In the genomic region with DNA sequence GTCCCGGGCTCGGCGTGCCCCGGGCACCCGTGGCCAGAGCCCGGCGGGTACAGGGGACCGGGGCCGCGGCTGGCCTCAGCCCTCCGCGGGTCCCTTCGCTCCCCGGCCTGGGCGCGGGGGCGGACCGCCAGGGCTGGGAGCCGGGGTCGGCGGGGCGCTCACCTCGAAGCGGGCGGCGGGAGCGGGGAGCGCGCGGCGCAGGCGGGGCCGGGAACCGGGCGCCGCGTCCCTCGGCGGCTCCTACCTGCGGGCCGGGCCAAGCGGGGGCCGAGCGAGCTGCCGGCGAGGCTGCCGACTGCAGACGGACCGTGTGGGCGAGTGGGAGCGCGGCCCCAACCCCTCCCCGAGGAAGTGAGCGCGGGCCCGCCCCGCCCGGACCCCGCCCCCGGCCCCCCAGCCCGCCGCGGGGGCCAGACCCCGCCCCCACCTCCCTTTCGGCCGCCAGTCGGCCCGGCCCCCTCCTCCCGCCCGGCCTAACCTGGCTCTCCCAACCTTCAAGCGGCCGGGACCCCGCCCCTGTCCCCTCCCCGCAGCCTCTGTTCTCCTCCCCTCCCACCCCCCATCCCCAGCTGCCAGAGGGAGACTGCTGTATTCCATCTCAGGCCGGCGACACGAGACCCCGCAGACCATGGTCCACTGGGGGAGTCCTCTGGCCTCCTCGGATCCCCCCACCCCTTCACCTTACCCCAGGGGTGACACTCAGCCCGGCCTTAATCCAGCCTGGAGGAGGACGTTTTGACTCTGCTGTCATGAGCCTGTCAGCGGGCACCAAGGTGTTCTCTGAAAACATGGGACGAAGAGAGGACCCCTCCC, we compare ENCODE assay signal across 2 cellular contexts.
A peak's percentile ranks its signal among the peaks of the same experiment; 100 is the strongest.
TF ChIP-seq lines count a peak whose summit lies in the region.

Gene FHL3, minus strand, starts transcription at position 320 of the 813 bp plus-strand sequence. CDS start 6,102 bp downstream, outside the sequence.

TF ChIP-seq in SK-N-SH, 30 proteins besides CTCF, POLR2A, EP300 and RAD21 (continued from another document):
- TF ChIP-seq GATA2 (CRISPR knock-in tag; IDR thresholded peaks at IDR 0.05) (no peak), POLR2AphosphoS5 (IDR thresholded peaks at IDR 0.05; ENCODE audit: low read depth, low read length) (0 out of 2 replicates have a peak, but pooled peaks have one; percentile 38), JUND (IDR thresholded peaks at IDR 0.05) (no peak), TAF1 (IDR thresholded peaks at IDR 0.05; ENCODE audit: borderline replicate concordance, low read depth, low read length) (peak; percentile 51; the same call in 1 of the 2 replicates), MXI1 (IDR thresholded peaks at IDR 0.05; ENCODE audit: low read depth, low read length) (peak; percentile 6; the same call in 1 of the 2 replicates), TCF12 (IDR thresholded peaks at IDR 0.05) (no peak)
- TF ChIP-seq, protein P1, sequence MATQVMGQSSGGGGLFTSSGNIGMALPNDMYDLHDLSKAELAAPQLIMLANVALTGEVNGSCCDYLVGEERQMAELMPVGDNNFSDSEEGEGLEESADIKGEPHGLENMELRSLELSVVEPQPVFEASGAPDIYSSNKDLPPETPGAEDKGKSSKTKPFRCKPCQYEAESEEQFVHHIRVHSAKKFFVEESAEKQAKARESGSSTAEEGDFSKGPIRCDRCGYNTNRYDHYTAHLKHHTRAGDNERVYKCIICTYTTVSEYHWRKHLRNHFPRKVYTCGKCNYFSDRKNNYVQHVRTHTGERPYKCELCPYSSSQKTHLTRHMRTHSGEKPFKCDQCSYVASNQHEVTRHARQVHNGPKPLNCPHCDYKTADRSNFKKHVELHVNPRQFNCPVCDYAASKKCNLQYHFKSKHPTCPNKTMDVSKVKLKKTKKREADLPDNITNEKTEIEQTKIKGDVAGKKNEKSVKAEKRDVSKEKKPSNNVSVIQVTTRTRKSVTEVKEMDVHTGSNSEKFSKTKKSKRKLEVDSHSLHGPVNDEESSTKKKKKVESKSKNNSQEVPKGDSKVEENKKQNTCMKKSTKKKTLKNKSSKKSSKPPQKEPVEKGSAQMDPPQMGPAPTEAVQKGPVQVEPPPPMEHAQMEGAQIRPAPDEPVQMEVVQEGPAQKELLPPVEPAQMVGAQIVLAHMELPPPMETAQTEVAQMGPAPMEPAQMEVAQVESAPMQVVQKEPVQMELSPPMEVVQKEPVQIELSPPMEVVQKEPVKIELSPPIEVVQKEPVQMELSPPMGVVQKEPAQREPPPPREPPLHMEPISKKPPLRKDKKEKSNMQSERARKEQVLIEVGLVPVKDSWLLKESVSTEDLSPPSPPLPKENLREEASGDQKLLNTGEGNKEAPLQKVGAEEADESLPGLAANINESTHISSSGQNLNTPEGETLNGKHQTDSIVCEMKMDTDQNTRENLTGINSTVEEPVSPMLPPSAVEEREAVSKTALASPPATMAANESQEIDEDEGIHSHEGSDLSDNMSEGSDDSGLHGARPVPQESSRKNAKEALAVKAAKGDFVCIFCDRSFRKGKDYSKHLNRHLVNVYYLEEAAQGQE (IDR thresholded peaks at IDR 0.05; ENCODE audit: low read depth, low read length) = no peak

TF ChIP-seq in K562, 482 proteins besides CTCF, POLR2A, EP300 and RAD21 (continued from another document and continues in another):
- TF ChIP-seq ZBTB7A (IDR thresholded peaks at IDR 0.05; ENCODE audit: borderline replicate concordance, control insufficient read depth, low read depth, low read length) = peak; percentile 93; the same call in 1 of the 2 replicates
- peak; percentile 33; the same call in 1 of the 2 replicates for TF ChIP-seq CREM (IDR thresholded peaks at IDR 0.05; ENCODE audit: low read depth)
- peak; percentile 73 for TF ChIP-seq CCNT2 (IDR thresholded peaks at IDR 0.05; ENCODE audit: borderline replicate concordance, extremely low read depth, insufficient read length, low read depth, low read length)
- TF ChIP-seq TBP (optimal IDR thresholded peaks at IDR 0.05; ENCODE audit: low read depth, low read length) = peak; percentile 90
- TF ChIP-seq SMAD1 (IDR thresholded peaks at IDR 0.05; ENCODE audit: low read depth, low read length, partially characterized antibody) = peak; percentile 35
- TF ChIP-seq SIN3B (IDR thresholded peaks at IDR 0.05; ENCODE audit: low read depth) = peak; percentile 51; the same call in 1 of the 2 replicates
- TF ChIP-seq DPF2 (IDR thresholded peaks at IDR 0.05) = 0 out of 2 replicates have a peak, but pooled peaks have one; percentile 19
- TF ChIP-seq NR2C2 (CRISPR knock-in tag; IDR thresholded peaks at IDR 0.05) = no peak
- no peak for TF ChIP-seq NR2C2 (tag; IDR thresholded peaks at IDR 0.05)
- TF ChIP-seq SRF (CRISPR knock-in tag; IDR thresholded peaks at IDR 0.05) = no peak
- no peak for TF ChIP-seq NRF1 (conservative IDR thresholded peaks at IDR 0.05 in 1 of 2, IDR thresholded peaks at IDR 0.05 in 1 of 2)
- peak; percentile 91 for TF ChIP-seq TAF1 (IDR thresholded peaks at IDR 0.05; ENCODE audit: control insufficient read depth, extremely low read depth, insufficient read depth, low read length, severe bottlenecking)
- no peak for TF ChIP-seq HEY1 (CRISPR knock-in tag; IDR thresholded peaks at IDR 0.05; ENCODE audit: borderline replicate concordance)
- TF ChIP-seq CXXC5 (CRISPR knock-in tag; IDR thresholded peaks at IDR 0.05) = peak; percentile 67
- TF ChIP-seq SIN3A (IDR thresholded peaks at IDR 0.05; ENCODE audit: borderline replicate concordance in 2 of 2, control insufficient read depth in 1 of 2, low read depth in 2 of 2, low read length in 2 of 2) = peak in 1 of 2 experiments; percentile 83; a peak in 2 of 4 replicates
- TF ChIP-seq, protein P2, sequence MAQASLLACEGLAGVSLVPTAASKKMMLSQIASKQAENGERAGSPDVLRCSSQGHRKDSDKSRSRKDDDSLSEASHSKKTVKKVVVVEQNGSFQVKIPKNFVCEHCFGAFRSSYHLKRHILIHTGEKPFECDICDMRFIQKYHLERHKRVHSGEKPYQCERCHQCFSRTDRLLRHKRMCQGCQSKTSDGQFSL (CRISPR knock-in tag; IDR thresholded peaks at IDR 0.05) = 0 out of 2 replicates have a peak, but pooled peaks have one; percentile 36
- TF ChIP-seq, protein P2 (tag; IDR thresholded peaks at IDR 0.05) = peak in 1 of 2 experiments; percentile 39; a peak in 1 of 4 replicates
- peak; percentile 49 for TF ChIP-seq BRD9 (IDR thresholded peaks at IDR 0.05; ENCODE audit: low read depth, partially characterized antibody)
- TF ChIP-seq SMAD4 (CRISPR knock-in tag; conservative IDR thresholded peaks at IDR 0.05) = peak; percentile 81
- TF ChIP-seq FOXP1 (CRISPR knock-in tag; IDR thresholded peaks at IDR 0.05) = no peak
- TF ChIP-seq, protein P3, sequence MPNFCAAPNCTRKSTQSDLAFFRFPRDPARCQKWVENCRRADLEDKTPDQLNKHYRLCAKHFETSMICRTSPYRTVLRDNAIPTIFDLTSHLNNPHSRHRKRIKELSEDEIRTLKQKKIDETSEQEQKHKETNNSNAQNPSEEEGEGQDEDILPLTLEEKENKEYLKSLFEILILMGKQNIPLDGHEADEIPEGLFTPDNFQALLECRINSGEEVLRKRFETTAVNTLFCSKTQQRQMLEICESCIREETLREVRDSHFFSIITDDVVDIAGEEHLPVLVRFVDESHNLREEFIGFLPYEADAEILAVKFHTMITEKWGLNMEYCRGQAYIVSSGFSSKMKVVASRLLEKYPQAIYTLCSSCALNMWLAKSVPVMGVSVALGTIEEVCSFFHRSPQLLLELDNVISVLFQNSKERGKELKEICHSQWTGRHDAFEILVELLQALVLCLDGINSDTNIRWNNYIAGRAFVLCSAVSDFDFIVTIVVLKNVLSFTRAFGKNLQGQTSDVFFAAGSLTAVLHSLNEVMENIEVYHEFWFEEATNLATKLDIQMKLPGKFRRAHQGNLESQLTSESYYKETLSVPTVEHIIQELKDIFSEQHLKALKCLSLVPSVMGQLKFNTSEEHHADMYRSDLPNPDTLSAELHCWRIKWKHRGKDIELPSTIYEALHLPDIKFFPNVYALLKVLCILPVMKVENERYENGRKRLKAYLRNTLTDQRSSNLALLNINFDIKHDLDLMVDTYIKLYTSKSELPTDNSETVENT (CRISPR knock-in tag; IDR thresholded peaks at IDR 0.05) = peak; percentile 93
- TF ChIP-seq RB1 (IDR thresholded peaks at IDR 0.05; ENCODE audit: low read depth) = peak; percentile 86
- TF ChIP-seq, protein P4, sequence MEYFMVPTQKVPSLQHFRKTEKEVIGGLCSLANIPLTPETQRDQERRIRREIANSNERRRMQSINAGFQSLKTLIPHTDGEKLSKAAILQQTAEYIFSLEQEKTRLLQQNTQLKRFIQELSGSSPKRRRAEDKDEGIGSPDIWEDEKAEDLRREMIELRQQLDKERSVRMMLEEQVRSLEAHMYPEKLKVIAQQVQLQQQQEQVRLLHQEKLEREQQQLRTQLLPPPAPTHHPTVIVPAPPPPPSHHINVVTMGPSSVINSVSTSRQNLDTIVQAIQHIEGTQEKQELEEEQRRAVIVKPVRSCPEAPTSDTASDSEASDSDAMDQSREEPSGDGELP (CRISPR knock-in tag; IDR thresholded peaks at IDR 0.05; ENCODE audit: borderline replicate concordance) = peak; percentile 28; the same call in 1 of the 2 replicates
- TF ChIP-seq DMBX1 (CRISPR knock-in tag; IDR thresholded peaks at IDR 0.05; ENCODE audit: borderline replicate concordance) = 0 out of 2 replicates have a peak, but pooled peaks have one; percentile 16
- 0 out of 2 replicates have a peak, but pooled peaks have one; percentile 34 for TF ChIP-seq ZNF583 (CRISPR knock-in tag; IDR thresholded peaks at IDR 0.05)
- TF ChIP-seq ZBTB40 (IDR thresholded peaks at IDR 0.05) = no peak
- TF ChIP-seq ZBTB40 (CRISPR knock-in tag; IDR thresholded peaks at IDR 0.05) = no peak
- no peak for TF ChIP-seq NR0B1 (IDR thresholded peaks at IDR 0.05; ENCODE audit: partially characterized antibody)
- TF ChIP-seq ZFP36 (IDR thresholded peaks at IDR 0.05; ENCODE audit: low read depth, low read length, partially characterized antibody) = no peak
- TF ChIP-seq KDM5B (IDR thresholded peaks at IDR 0.05; ENCODE audit: insufficient replicate concordance, low read depth, low read length) = peak; percentile 51
- peak; percentile 75; the same call in 1 of the 2 replicates for TF ChIP-seq PHF8 (IDR thresholded peaks at IDR 0.05; ENCODE audit: borderline replicate concordance, low read length)
- 0 out of 2 replicates have a peak, but pooled peaks have one; percentile 10 for TF ChIP-seq BHLHE40 (IDR thresholded peaks at IDR 0.05; ENCODE audit: low read length)
